In genomic region chr6:149109397-149110070, GRCh38 we compare ENCODE assay signal across 17 cellular contexts.
DNase-seq lines count a peak whose midpoint lies in the region; ATAC-seq and TF ChIP-seq lines count a peak whose summit lies in the region.
"Had no signal": no experiment of that assay in that cellular context is flagged by ENCODE, and none has a peak within 500 bp of the region (broad histone marks: within the 10 kb centered on the region; RNA-seq: fewer than 3 reads in every experiment).

No MANE protein-coding gene starts in this region.

- DNase-seq in GM10266 (ENCODE audit: extremely low spot score) (peak; percentile 19), HuH-7 (ENCODE audit: low spot score) (no peak), NCI-H524 (lab: John Stamatoyannopoulos, UW) (no peak)
- DNase-seq: CD4-positive, alpha-beta T cell; EL; HFFc6; MM.1S; NCI-H1105 treated with DMSO at 0.1 percent for 48 hours; NCI-H187 treated with DMSO at 0.1 percent for 48 hours; NCI-H69; RPMI8226; T-helper 17 cell had no signal

- no peak for TF ChIP-seq CTCF in GM10266 (IDR thresholded peaks at IDR 0.05; ENCODE audit: control insufficient read depth, insufficient read depth, low read depth, missing control alignments)

- ATAC-seq in GM18870 (IDR thresholded peaks at IDR 0.05; ENCODE audit: unreplicated experiment) (peak; percentile 40), GM21717 (IDR thresholded peaks at IDR 0.05; ENCODE audit: unreplicated experiment) (peak; percentile 46), HG03045 (IDR thresholded peaks at IDR 0.05; ENCODE audit: unreplicated experiment) (peak; percentile 39), HG03025 (IDR thresholded peaks at IDR 0.05; ENCODE audit: low FRiP score, unreplicated experiment) (no peak), GM19463 (IDR thresholded peaks at IDR 0.05; ENCODE audit: unreplicated experiment) (no peak)
- ATAC-seq: T-helper 17 cell had no signal

Comparison
In these comparisons a context has a peak if more than half of its experiments do, and no peak if none do; other contexts are left out.
1. ATAC-seq: peak in GM18870 (single experiment), GM21717 (single experiment) and HG03045 (single experiment); none in HG03025 (single experiment) and GM19463 (single experiment).